In genomic region chr15:79923515-79924169, GRCh38 we compare ENCODE assay signal across 8 cellular contexts. TPM values are rescaled to one million over a fixed set of nuclear protein-coding genes. Genes with fewer than 3 reads are reported as not detected.
DNase-seq lines count a peak whose midpoint lies in the region; ATAC-seq and TF ChIP-seq lines count a peak whose summit lies in the region.

No MANE protein-coding gene starts in this region.

- H3K27ac Mint-ChIP-seq in CD4-positive, alpha-beta memory T cell = peak overlapping the region; percentile 95 to 99 (median 97)
- H3K27ac Mint-ChIP-seq in activated CD4-positive, alpha-beta memory T cell treated with anti-CD3 and anti-CD28 coated beads, Interleukin-2, amount 10 ng/mL, durations not matched to agents 7 days and 5 days = peak overlapping the region; percentile 93

- H3K36me3 ChIP-seq in CD4-positive, alpha-beta memory T cell (ENCODE audit: insufficient read depth, low read length) = peaks cover 4% of the 10 kb centered on the region
- peaks cover 0 to 16% of the 10 kb centered on the region in 2 donors for H3K36me3 ChIP-seq in duodenal mucosa (ENCODE audit: control insufficient read depth in 1 of 2, insufficient read depth in 2 of 2, low read length in 2 of 2)

- H3K4me3 Mint-ChIP-seq in CD4-positive, alpha-beta memory T cell = peak overlapping the region; percentile 90 to 94 (median 92)
- H3K4me3 Mint-ChIP-seq in activated CD4-positive, alpha-beta memory T cell treated with anti-CD3 and anti-CD28 coated beads, Interleukin-2, amount 10 ng/mL, durations not matched to agents 7 days and 5 days = peak overlapping the region; percentile 89

- no peaks in the 10 kb centered on the region for H3K27me3 Mint-ChIP-seq in CD4-positive, alpha-beta memory T cell
- H3K27me3 Mint-ChIP-seq in activated CD4-positive, alpha-beta memory T cell treated with anti-CD3 and anti-CD28 coated beads, Interleukin-2, amount 10 ng/mL, durations not matched to agents 7 days and 5 days = no peaks in the 10 kb centered on the region

- peaks cover 0 to 5% of the 10 kb centered on the region in 2 donors for H3K9me3 ChIP-seq in CD4-positive, alpha-beta memory T cell (ENCODE audit: control insufficient read depth in 1 of 2, low read length in 2 of 2)
- peaks cover 21 to 25% of the 10 kb centered on the region in 2 donors for H3K9me3 ChIP-seq in duodenal mucosa (ENCODE audit: control insufficient read depth in 1 of 2, low read length in 2 of 2)

- DNase-seq in CD4-positive, alpha-beta memory T cell = peak; percentile 97 to 100 (median 99)
- DNase-seq in HK-2 (ENCODE audit: unreplicated experiment) (peak; percentile 96), NCI-H82 treated with DMSO at 0.1 percent for 48 hours (lab: John Stamatoyannopoulos, UW; ENCODE audit: unreplicated experiment) (peak; percentile 90), lower leg skin (ENCODE audit: low spot score in 2 of 2) (peak; percentile 90 to 98)
- DNase-seq in activated CD4-positive, alpha-beta memory T cell treated with anti-CD3 and anti-CD28 coated beads, Interleukin-2, amount 10 ng/mL, durations not matched to agents 7 days and 5 days = peak; percentile 99
- DNase-seq in stimulated activated CD4-positive, alpha-beta T cell treated with anti-CD3 and anti-CD28 coated beads, Interleukin-4, amount 100 ng/mL, for 4 hours = peak; percentile 97 to 98

- peaks cover 37 to 45% of the 10 kb centered on the region in 2 donors for H3K36me3 Mint-ChIP-seq in CD4-positive, alpha-beta memory T cell
- H3K36me3 Mint-ChIP-seq in activated CD4-positive, alpha-beta memory T cell treated with anti-CD3 and anti-CD28 coated beads, Interleukin-2, amount 10 ng/mL, durations not matched to agents 7 days and 5 days (ENCODE audit: low read depth) = peaks cover 48% of the 10 kb centered on the region

- peak; percentile 96 for ATAC-seq in GM19455 (IDR thresholded peaks at IDR 0.05; ENCODE audit: unreplicated experiment)

- CTCF ChIA-PET in CD4-positive, alpha-beta memory T cell (lab: Charles Lee; ENCODE audit: partially characterized antibody) = interaction anchor here (0.9 to 4.0 kb wide), 7 partner anchors 10 to 69 kb away, joined by 3 to 32 read pairs (median 5); partner anchors contain the start of gene MTHFS
- CTCF ChIA-PET in activated CD4-positive, alpha-beta memory T cell treated with anti-CD3 and anti-CD28 coated beads, Interleukin-2, amount 10 ng/mL, durations not matched to agents 7 days and 5 days (lab: Charles Lee) = interaction anchor here (0.9 to 3.2 kb wide), 6 partner anchors 20 to 69 kb away, joined by 3 to 19 read pairs (median 6); partner anchors contain the start of gene MTHFS

- peak overlapping the region; percentile 88 to 91 for H3K4me3 ChIP-seq in CD4-positive, alpha-beta memory T cell (ENCODE audit: low read length in 2 of 2)
- H3K4me3 ChIP-seq in duodenal mucosa (ENCODE audit: low read depth in 1 of 2, low read length in 2 of 2) (peak overlapping the region; percentile 88 to 93), lower leg skin (ENCODE audit: low read depth, poor library complexity, severe bottlenecking) (peak overlapping the region; percentile 69)

- WGBS in lower leg skin, 2 donors = 0% methylated on average over 15 to 28 of the region's 68 CpGs

- H3K4me1 Mint-ChIP-seq in CD4-positive, alpha-beta memory T cell = peaks cover 10 to 31% (median 22%) of the 10 kb centered on the region in 4 donors
- H3K4me1 Mint-ChIP-seq in activated CD4-positive, alpha-beta memory T cell treated with anti-CD3 and anti-CD28 coated beads, Interleukin-2, amount 10 ng/mL, durations not matched to agents 7 days and 5 days = peaks cover 30% of the 10 kb centered on the region

- H3K27ac ChIP-seq in CD4-positive, alpha-beta memory T cell (ENCODE audit: low read depth, low read length) = peak overlapping the region; percentile 85
- H3K27ac ChIP-seq in duodenal mucosa (ENCODE audit: low read depth, low read length) = peak overlapping the region; percentile 98

- peak overlapping the region; percentile 94 to 96 for H3K9ac ChIP-seq in duodenal mucosa (ENCODE audit: low read depth in 1 of 2, low read length in 2 of 2)

- TF ChIP-seq POLR2A in lower leg skin (IDR thresholded peaks at IDR 0.05) = peak in 1 of 2 donors; percentile 34

- H3K27me3 ChIP-seq in CD4-positive, alpha-beta memory T cell (ENCODE audit: insufficient read depth, low read length) = no peaks in the 10 kb centered on the region
- H3K27me3 ChIP-seq in duodenal mucosa (ENCODE audit: control insufficient read depth in 1 of 2, insufficient read depth in 2 of 2, low read length in 2 of 2) = no peaks in the 10 kb centered on the region

- intact Hi-C loops in CD4-positive, alpha-beta memory T cell (cut with micrococcal nuclease) = loop anchor here (1.0 to 2.0 kb wide), 6 partner anchors 26 to 1373 kb away; partner anchors contain the start of genes BCL2A1, FAH, MTHFS and ZFAND6
- intact Hi-C loops in lower leg skin (cut with DNase I; ENCODE audit: low total_unique reads) = no loop called here

- peaks cover 0 to 41% (median 25%) of the 10 kb centered on the region in 8 donors for H3K9me3 Mint-ChIP-seq in CD4-positive, alpha-beta memory T cell
- H3K9me3 Mint-ChIP-seq in activated CD4-positive, alpha-beta memory T cell treated with anti-CD3 and anti-CD28 coated beads, Interleukin-2, amount 10 ng/mL, durations not matched to agents 7 days and 5 days = peaks cover 26% of the 10 kb centered on the region

- POLR2A ChIA-PET in CD4-positive, alpha-beta memory T cell (lab: Charles Lee; ENCODE audit: partially characterized antibody) = interaction anchor here (0.6 to 4.6 kb wide), 24 partner anchors 8 to 1486 kb away, joined by 3 to 165 read pairs (median 5); partner anchors contain the start of genes BCL2A1, FAH, IREB2 and MTHFS
- POLR2A ChIA-PET in activated CD4-positive, alpha-beta memory T cell treated with anti-CD3 and anti-CD28 coated beads, Interleukin-2, amount 10 ng/mL, durations not matched to agents 7 days and 5 days (lab: Charles Lee) = interaction anchor here (0.8 to 4.4 kb wide), 23 partner anchors 9 to 237 kb away, joined by 3 to 129 read pairs (median 8); partner anchors contain the start of genes BCL2A1, FAH, MTHFS and ZFAND6

- no peak for TF ChIP-seq CTCF in lower leg skin (IDR thresholded peaks at IDR 0.05)

- H3K4me1 ChIP-seq in CD4-positive, alpha-beta memory T cell (ENCODE audit: insufficient read depth, low read length) = peaks cover 20% of the 10 kb centered on the region
- H3K4me1 ChIP-seq in duodenal mucosa (ENCODE audit: control insufficient read depth in 1 of 2, insufficient read depth in 2 of 2, low read length in 2 of 2) = peaks cover 6 to 13% of the 10 kb centered on the region in 2 donors

RNA-seq across cellular contexts. Expression of gene MTHFS, which starts 26.8 kb away (rescaled TPM):
- total RNA-seq in CD4-positive, alpha-beta memory T cell = 10 to 100 TPM; 21.3 to 25.6 TPM
- polyA plus RNA-seq in CD4-positive, alpha-beta memory T cell = 100 to 1,000 TPM in 1 of 2 donors, 10 to 100 TPM in 1; 62.9 to 136 TPM
- 10 to 100 TPM; 20.2 to 22.6 TPM for total RNA-seq in activated CD4-positive, alpha-beta memory T cell treated with anti-CD3 and anti-CD28 coated beads, Interleukin-2, amount 10 ng/mL, durations not matched to agents 7 days and 5 days
- 10 to 100 TPM in 2 of 4 donors, 1 to 10 TPM in 2; 3.9 to 11.8 (median 10.1) TPM for total RNA-seq in lower leg skin

RNA-seq across cellular contexts. Expression of gene BCL2A1, which starts 47.4 kb away (rescaled TPM):
- total RNA-seq in CD4-positive, alpha-beta memory T cell = 10 to 100 TPM; 25.4 to 28.5 TPM
- 10 to 100 TPM; 26.5 to 28.0 TPM for polyA plus RNA-seq in CD4-positive, alpha-beta memory T cell
- total RNA-seq in activated CD4-positive, alpha-beta memory T cell treated with anti-CD3 and anti-CD28 coated beads, Interleukin-2, amount 10 ng/mL, durations not matched to agents 7 days and 5 days = 10 to 100 TPM; 12.3 to 14.1 TPM
- total RNA-seq in lower leg skin = 1 to 10 TPM in 1 of 4 donors, under 1 TPM in 1, not detected in 2; 0.84 to 1.3 TPM

Comparison
In these comparisons a context has a peak if more than half of its experiments do, and no peak if none do; other contexts are left out.
1. Peak in every context shown above with its lines: DNase-seq, ATAC-seq, H3K4me3 ChIP-seq and H3K27ac ChIP-seq.
2. RNA of gene BCL2A1, which starts 47.4 kb away (total RNA-seq): 25.4 to 28.5 TPM in CD4-positive, alpha-beta memory T cell and 12.3 to 14.1 TPM in activated CD4-positive, alpha-beta memory T cell treated with anti-CD3 and anti-CD28 coated beads, Interleukin-2, amount 10 ng/mL, durations not matched to agents 7 days and 5 days; 0.84 to 1.3 TPM in lower leg skin; every median in the first group is over 4 times any median in the second.